In genomic region chrX:71632923-71633657, GRCh38 we compare ENCODE assay signal across 17 cellular contexts. TPM values are rescaled to one million over a fixed set of nuclear protein-coding genes. Genes with fewer than 3 reads are reported as not detected.
DNase-seq lines count a peak whose midpoint lies in the region; ATAC-seq, FAIRE-seq and TF ChIP-seq lines count a peak whose summit lies in the region.
"Had no signal": no experiment of that assay in that cellular context is flagged by ENCODE, and none has a peak within 500 bp of the region (broad histone marks: within the 10 kb centered on the region; RNA-seq: fewer than 3 reads in every experiment).

No MANE protein-coding gene starts in this region.

- H3K9me3 Mint-ChIP-seq in mesothelial cell of epicardium, result peaks cover 15% of the 10 kb centered on the region
- H3K9me3 Mint-ChIP-seq: activated naive CD8-positive, alpha-beta T cell treated with anti-CD3 and anti-CD28 coated beads, Interleukin-2, amount 10 ng/mL, durations not matched to agents 7 days and 5 days; HFFc6; naive thymus-derived CD8-positive, alpha-beta T cell had no signal

- peak; percentile 81 for FAIRE-seq in GM18507 (lab: Jason Lieb, UNC)
- peak; percentile 74 for FAIRE-seq in islet of Langerhans (lab: Jason Lieb, UNC)
- FAIRE-seq: HTR-8/SVneo had no signal

- DNase-seq in GM18507 (ENCODE audit: extremely low spot score, insufficient read length, low read depth) (no peak), NCI-H1436 treated with DMSO at 0.1 percent for 48 hours (lab: John Stamatoyannopoulos, UW) (peak; percentile 93), mesothelial cell of epicardium (ENCODE audit: low spot score in 2 of 2, unreplicated experiment in 2 of 2) (no peak), foreskin keratinocyte (no peak), A172 (ENCODE audit: low spot score) (no peak)
- no peak for DNase-seq in activated naive CD4-positive, alpha-beta T cell treated with Interleukin-2 at 50 U/mL for 16 hours
- DNase-seq: activated naive CD8-positive, alpha-beta T cell treated with anti-CD3 and anti-CD28 coated beads, Interleukin-2, amount 10 ng/mL, durations not matched to agents 7 days and 5 days; HFFc6; naive thymus-derived CD8-positive, alpha-beta T cell; sigmoid colon; T1000; upper lobe of left lung had no signal

- H3K36me3 Mint-ChIP-seq in mesothelial cell of epicardium, result no peaks in the 10 kb centered on the region
- H3K36me3 Mint-ChIP-seq: activated naive CD8-positive, alpha-beta T cell treated with anti-CD3 and anti-CD28 coated beads, Interleukin-2, amount 10 ng/mL, durations not matched to agents 7 days and 5 days; naive thymus-derived CD8-positive, alpha-beta T cell had no signal

- H3K4me3 Mint-ChIP-seq in mesothelial cell of epicardium, result no peak overlapping the region
- H3K4me3 Mint-ChIP-seq: activated naive CD8-positive, alpha-beta T cell treated with anti-CD3 and anti-CD28 coated beads, Interleukin-2, amount 10 ng/mL, durations not matched to agents 7 days and 5 days; HFFc6; naive thymus-derived CD8-positive, alpha-beta T cell had no signal

- TF ChIP-seq CTCF in mesothelial cell of epicardium (IDR thresholded peaks at IDR 0.05; ENCODE audit: unreplicated experiment), result no peak
- no peak for TF ChIP-seq CTCF in foreskin keratinocyte (conservative IDR thresholded peaks at IDR 0.05)

- H3K27ac ChIP-seq in foreskin keratinocyte, result no peak overlapping the region
- H3K27ac ChIP-seq: coronary artery, sigmoid colon, upper lobe of left lung had no signal

- H3K27ac Mint-ChIP-seq in mesothelial cell of epicardium, result no peak overlapping the region
- H3K27ac Mint-ChIP-seq: activated naive CD8-positive, alpha-beta T cell treated with anti-CD3 and anti-CD28 coated beads, Interleukin-2, amount 10 ng/mL, durations not matched to agents 7 days and 5 days; HFFc6; naive thymus-derived CD8-positive, alpha-beta T cell had no signal

- no peaks in the 10 kb centered on the region for H3K27me3 ChIP-seq in foreskin keratinocyte
- H3K27me3 ChIP-seq: sigmoid colon, upper lobe of left lung had no signal

- no peaks in the 10 kb centered on the region for H3K27me3 Mint-ChIP-seq in mesothelial cell of epicardium (ENCODE audit: low read depth)
- H3K27me3 Mint-ChIP-seq: activated naive CD8-positive, alpha-beta T cell treated with anti-CD3 and anti-CD28 coated beads, Interleukin-2, amount 10 ng/mL, durations not matched to agents 7 days and 5 days; naive thymus-derived CD8-positive, alpha-beta T cell had no signal

- H3K4me1 Mint-ChIP-seq in mesothelial cell of epicardium, result no peaks in the 10 kb centered on the region

- no peaks in the 10 kb centered on the region for H3K4me1 ChIP-seq in foreskin keratinocyte

- ATAC-seq in GM21786 (IDR thresholded peaks at IDR 0.05; ENCODE audit: unreplicated experiment) (peak; percentile 47), foreskin keratinocyte (no peak)
- ATAC-seq: naive thymus-derived CD8-positive, alpha-beta T cell had no signal

RNA-seq across cellular contexts. Expression of gene CXCR3, which starts 14.8 kb away (rescaled TPM):
- total RNA-seq in mesothelial cell of epicardium (not detected in 3 replicates), foreskin keratinocyte (not detected in 2 replicates)
- polyA plus RNA-seq in foreskin keratinocyte, result not detected in 2 replicates
- total RNA-seq in A172 (2014; rRNA removed; shearing (Covaris generic)), result not detected in 2 replicates
- total RNA-seq: HFFc6, RPMI7951, sigmoid colon had no signal

RNA-seq across cellular contexts. Expression of gene GCNA, which starts 54.9 kb away (rescaled TPM):
- total RNA-seq in mesothelial cell of epicardium, result 0.84 to 1.1 TPM (median 0.94 TPM) in 3 replicates
- 0.39 and 0.41 TPM in 2 replicates for total RNA-seq in foreskin keratinocyte
- 0.26 and 0.34 TPM in 2 replicates for polyA plus RNA-seq in foreskin keratinocyte
- total RNA-seq in A172 (2014; rRNA removed; shearing (Covaris generic)), result 0.07 and 1.2 TPM in 2 replicates
